Comparison of ENCODE assay signal across 11 cellular contexts in genomic region chr1:27626031-27626935, GRCh38. TPM values are rescaled to one million over a fixed set of nuclear protein-coding genes. Genes with fewer than 3 reads are reported as not detected.
A peak's percentile ranks its signal among the peaks of the same experiment; 100 is the strongest.
DNase-seq lines count a peak whose midpoint lies in the region; ATAC-seq, FAIRE-seq and TF ChIP-seq lines count a peak whose summit lies in the region.
"Had no signal": no experiment of that assay in that cellular context is flagged by ENCODE, and none has a peak within 500 bp of the region (broad histone marks: within the 10 kb centered on the region; RNA-seq: fewer than 3 reads in every experiment).

No MANE protein-coding gene starts in this region.

- CTCF ChIA-PET in GM12878 (lab: Yijun Ruan, JAX), result interaction anchor here (1.0 to 17.2 kb wide), 6 partner anchors 10 to 43 kb away, joined by 3 to 208 read pairs (median 8); partner anchors contain the start of gene AHDC1

- 17% methylated on average over 11 of the region's 11 CpGs for WGBS in GM12878 (ENCODE audit: insufficient coverage, insufficient replicate concordance, low lambda C conversion rate, missing lambda C conversion rate)

- no peak for TF ChIP-seq RAD21 in GM12878 (IDR thresholded peaks at IDR 0.05; ENCODE audit: insufficient read depth, low read depth, low read length)

- no peaks in the 10 kb centered on the region for H4K20me1 ChIP-seq in Karpas-422 (ENCODE audit: insufficient read depth, low read depth, low read length)
- H4K20me1 ChIP-seq in GM12878 (ENCODE audit: control insufficient read depth, insufficient read depth), result no peaks in the 10 kb centered on the region

- DNase-seq in NCI-H345 (lab: John Stamatoyannopoulos, UW) (peak; percentile 65), NCI-H345 treated with DMSO at 0.1 percent for 48 hours (lab: John Stamatoyannopoulos, UW; ENCODE audit: unreplicated experiment) (no peak), Karpas-422 (no peak), GM12878 (ENCODE audit: low read depth, low spot score) (peak; percentile 71), NCI-H2227 (lab: John Stamatoyannopoulos, UW; ENCODE audit: unreplicated experiment) (no peak), sciatic nerve (ENCODE audit: low spot score) (no peak)
- DNase-seq: GM23248 had no signal

- ATAC-seq in GM12878 (peak; percentile 52), GM19463 (IDR thresholded peaks at IDR 0.05; ENCODE audit: unreplicated experiment) (no peak), sciatic nerve (no peak)

- no peaks in the 10 kb centered on the region for H3K27me3 ChIP-seq in Karpas-422 (ENCODE audit: low read length)
- H3K27me3 ChIP-seq in GM12878 (replicated peaks in 1 of 2; ENCODE audit: control insufficient read depth in 2 of 2, insufficient read depth in 2 of 2, low read length in 1 of 2), result no peaks in the 10 kb centered on the region
- H3K27me3 ChIP-seq: gastrocnemius medialis had no signal

- H3K4me1 ChIP-seq in Karpas-422 (ENCODE audit: low read length) (peaks cover 74% of the 10 kb centered on the region), GM12878 (ENCODE audit: control insufficient read depth, insufficient read depth, low read length) (peaks cover 78% of the 10 kb centered on the region)

- no peak overlapping the region for H3K27ac ChIP-seq in Karpas-422 (ENCODE audit: low read length)
- H3K27ac ChIP-seq in GM12878 (ENCODE audit: control insufficient read depth, insufficient read depth), result peak overlapping the region; percentile 85
- H3K27ac ChIP-seq in skin epidermis, result peak overlapping the region in 18 of 21 experiments; percentile 8 to 81 (median 62)
- H3K27ac ChIP-seq: gastrocnemius medialis, GM23248 had no signal

- TF ChIP-seq CTCF in GM12878 (IDR thresholded peaks at IDR 0.05 in 2 of 3, conservative IDR thresholded peaks at IDR 0.05 in 1 of 3; ENCODE audit: control insufficient read depth in 2 of 3, extremely low read depth in 1 of 3, insufficient read depth in 1 of 3, low read depth in 3 of 3, low read length in 3 of 3), result no peak

- SMC1A ChIA-PET in GM12878 (lab: Charles Lee; ENCODE audit: uncharacterized antibody, unreplicated experiment), result interaction anchor here (0.8 to 10.4 kb wide), 7 partner anchors 10 to 58 kb away, joined by 3 to 114 read pairs (median 9); no protein-coding TSS in a partner anchor

- RAD21 ChIA-PET in GM12878 (lab: Charles Lee; ENCODE audit: unreplicated experiment), result interaction anchor here (0.6 to 17.1 kb wide), 11 partner anchors 9 to 147 kb away, joined by 3 to 211 read pairs (median 5); partner anchors contain the start of gene STX12

- H2AFZ ChIP-seq in Karpas-422 (ENCODE audit: low read length) (peak overlapping the region; percentile 12; the same call in 1 of the 2 replicates), GM12878 (ENCODE audit: control insufficient read depth, low read depth, low read length) (peak overlapping the region; percentile 54; the same call in 1 of the 2 replicates)
- H2AFZ ChIP-seq: GM23248 had no signal

- no peaks in the 10 kb centered on the region for H3K9me2 ChIP-seq in Karpas-422 (replicated peaks; ENCODE audit: insufficient read depth, low read length)

- in situ Hi-C loops in GM12878 (cut with MboI), result no loop called here

- BruUV-seq in GM12878 (replicated peaks; lab: Mats Ljungman, UMichigan), result TSS peak; percentile 57

- peak overlapping the region; percentile 31 for H3K4me2 ChIP-seq in Karpas-422 (ENCODE audit: low read depth, low read length, poor library complexity, severe bottlenecking)
- H3K4me2 ChIP-seq in GM12878 (ENCODE audit: control insufficient read depth, insufficient read depth), result peak overlapping the region; percentile 47

- intact Hi-C loops in GM12878 (cut with micrococcal nuclease; ENCODE audit: unreplicated experiment), result no loop called here
- intact Hi-C loops in sciatic nerve (cut with DNase I), result no loop called here

- H3K9me3 ChIP-seq in Karpas-422 (ENCODE audit: low read length) (no peaks in the 10 kb centered on the region), GM12878 (replicated peaks; ENCODE audit: control insufficient read depth, insufficient read depth, low read length) (no peaks in the 10 kb centered on the region)
- H3K9me3 ChIP-seq: gastrocnemius medialis had no signal

- TF ChIP-seq POLR2A in GM12878 (IDR thresholded peaks at IDR 0.05; ENCODE audit: low read depth, low read length), result peak; percentile 85

- H3K4me3 ChIP-seq in Karpas-422 (ENCODE audit: low read length), result no peak overlapping the region
- H3K4me3 ChIP-seq in GM12878, result peak overlapping the region; percentile 93
- no peak overlapping the region for H3K4me3 ChIP-seq in skin epidermis
- H3K4me3 ChIP-seq: gastrocnemius medialis, GM23248 had no signal

- H3K36me3 ChIP-seq in Karpas-422 (ENCODE audit: insufficient read depth, low read length) (no peaks in the 10 kb centered on the region), GM12878 (ENCODE audit: control insufficient read depth in 2 of 2, insufficient read depth in 2 of 2, low read length in 1 of 2) (peaks cover 0 to 8% of the 10 kb centered on the region in 2 experiments; a peak in 2 of 4 replicates)
- H3K36me3 ChIP-seq: gastrocnemius medialis had no signal

- FAIRE-seq in GM12878 (lab: Jason Lieb, UNC), result no peak
- FAIRE-seq: A204.1 had no signal

- TF ChIP-seq EP300 in GM12878 (IDR thresholded peaks at IDR 0.05; ENCODE audit: borderline replicate concordance in 1 of 2, control insufficient read depth in 1 of 2, low read depth in 2 of 2, low read length in 2 of 2), result peak; percentile 56 to 88; a peak in 3 of 4 replicates

- no peaks in the 10 kb centered on the region for H3K79me2 ChIP-seq in Karpas-422 (ENCODE audit: low read length)
- H3K79me2 ChIP-seq in GM12878 (ENCODE audit: control insufficient read depth, insufficient read depth, low read length), result peaks cover 42% of the 10 kb centered on the region

- H3K9ac ChIP-seq in Karpas-422 (ENCODE audit: low read length) (peak overlapping the region; percentile 11), GM12878 (ENCODE audit: control insufficient read depth, insufficient read depth, low read length) (peak overlapping the region; percentile 76)
- H3K9ac ChIP-seq: GM23248 had no signal

- POLR2A ChIA-PET in GM12878 (lab: Charles Lee), result interaction anchor here (0.9 to 14.3 kb wide), 8 partner anchors 9 to 210 kb away, joined by 3 to 141 read pairs (median 8); partner anchors contain the start of genes FGR and IFI6

RNA-seq across cellular contexts. Expression of gene FGR, which starts 8.7 kb away (rescaled TPM):
- 3.0 and 5.6 TPM in 2 replicates for total RNA-seq in Karpas-422 (2014; rRNA removed; shearing (Covaris generic); ENCODE audit: low replicate concordance)
- 199 and 205 TPM in 2 replicates for total RNA-seq in GM12878 (2013; cell fraction: nucleolus; rRNA removed)
- total RNA-seq in GM12878 (2014; rRNA removed), result 97.3 and 105 TPM in 2 replicates
- total RNA-seq in GM12878 (2014; rRNA removed; fragmentation: Illumina TruSeq; extraction: Trizol), result 53.3 and 54.3 TPM in 2 replicates
- total RNA-seq in GM12878 (2021), result 80.2 and 83.8 TPM in 2 replicates
- 34.5 TPM for polyA plus RNA-seq in GM12878 (2011; ENCODE audit: low read depth)
- 129 and 193 TPM in 2 replicates for polyA plus RNA-seq in GM12878 (2011; rRNA removed)
- polyA plus RNA-seq in GM12878 (2011; cell fraction: cytosol; rRNA removed), result 212 and 255 TPM in 2 replicates
- 826 and 1,005 TPM in 2 replicates for polyA plus RNA-seq in GM12878 (2011; cell fraction: nucleus; rRNA removed)
- polyA plus RNA-seq in GM12878 (2012), result 59.3 and 73.9 TPM in 2 replicates
- 59.5 and 80.8 TPM in 2 replicates for polyA plus RNA-seq in GM12878 (2014; fragmentation: Illumina TruSeq; extraction: Trizol)
- polyA plus RNA-seq in GM12878 (2014; fragmentation: Nextera tagmentation; extraction: Ambion mirVana), result 10 to 100 TPM; 10.9 to 13.1 TPM
- 108 and 127 TPM in 2 replicates for polyA plus RNA-seq in GM12878 (2014; rRNA removed)
- polyA plus RNA-seq in GM12878 (2016; fragmentation: Nextera tagmentation; extraction: Ambion mirVana), result 10 to 100 TPM; 60.1 to 68.6 TPM
- 91.0 and 144 TPM in 2 replicates for polyA minus RNA-seq in GM12878 (2011; rRNA and poly(A)+ RNA removed)
- 35.3 and 38.5 TPM in 2 replicates for polyA minus RNA-seq in GM12878 (2011; cell fraction: cytosol; rRNA and poly(A)+ RNA removed)
- polyA minus RNA-seq in GM12878 (2011; cell fraction: nucleus; rRNA and poly(A)+ RNA removed), result 102 and 127 TPM in 2 replicates
- 15.3 TPM for total RNA-seq in sciatic nerve
- total RNA-seq: GM23248 had no signal
- polyA plus RNA-seq: GM23248 had no signal

RNA-seq across cellular contexts. Expression of gene AHDC1, which starts 22.3 kb away (rescaled TPM):
- 2.1 and 2.2 TPM in 2 replicates for total RNA-seq in Karpas-422 (2014; rRNA removed; shearing (Covaris generic); ENCODE audit: low replicate concordance)
- total RNA-seq in GM12878 (2013; cell fraction: nucleolus; rRNA removed), result 19.7 and 22.3 TPM in 2 replicates
- total RNA-seq in GM12878 (2014; rRNA removed), result 1.1 and 2.0 TPM in 2 replicates
- total RNA-seq in GM12878 (2014; rRNA removed; fragmentation: Illumina TruSeq; extraction: Trizol), result 0.85 and 1.1 TPM in 2 replicates
- total RNA-seq in GM12878 (2021), result 10.6 and 13.0 TPM in 2 replicates
- polyA plus RNA-seq in GM12878 (2011; ENCODE audit: low read depth), result 2.3 TPM
- polyA plus RNA-seq in GM12878 (2011; rRNA removed), result 1.1 and 1.2 TPM in 2 replicates
- 1.3 and 1.6 TPM in 2 replicates for polyA plus RNA-seq in GM12878 (2011; cell fraction: cytosol; rRNA removed)
- polyA plus RNA-seq in GM12878 (2011; cell fraction: nucleus; rRNA removed), result 7.1 and 10.9 TPM in 2 replicates
- polyA plus RNA-seq in GM12878 (2012), result 4.1 and 6.0 TPM in 2 replicates
- polyA plus RNA-seq in GM12878 (2014; fragmentation: Illumina TruSeq; extraction: Trizol), result 1.3 and 1.9 TPM in 2 replicates
- under 1 TPM; 0.21 to 0.26 TPM for polyA plus RNA-seq in GM12878 (2014; fragmentation: Nextera tagmentation; extraction: Ambion mirVana)
- polyA plus RNA-seq in GM12878 (2014; rRNA removed), result 5.3 and 7.4 TPM in 2 replicates
- 1 to 10 TPM; 1.4 to 2.0 TPM for polyA plus RNA-seq in GM12878 (2016; fragmentation: Nextera tagmentation; extraction: Ambion mirVana)
- 2.3 and 2.4 TPM in 2 replicates for polyA minus RNA-seq in GM12878 (2011; rRNA and poly(A)+ RNA removed)
- 2.8 and 4.8 TPM in 2 replicates for polyA minus RNA-seq in GM12878 (2011; cell fraction: cytosol; rRNA and poly(A)+ RNA removed)
- polyA minus RNA-seq in GM12878 (2011; cell fraction: nucleus; rRNA and poly(A)+ RNA removed), result 3.5 and 4.5 TPM in 2 replicates
- total RNA-seq in sciatic nerve, result 61.9 TPM

RNA-seq across cellular contexts. Expression of gene IFI6, which starts 45.7 kb away (rescaled TPM):
- total RNA-seq in Karpas-422 (2014; rRNA removed; shearing (Covaris generic); ENCODE audit: low replicate concordance), result 67.3 and 88.2 TPM in 2 replicates
- 20.9 and 21.2 TPM in 2 replicates for total RNA-seq in GM12878 (2013; cell fraction: nucleolus; rRNA removed)
- 79.4 and 89.5 TPM in 2 replicates for total RNA-seq in GM12878 (2014; rRNA removed)
- 30.1 and 35.1 TPM in 2 replicates for total RNA-seq in GM12878 (2014; rRNA removed; fragmentation: Illumina TruSeq; extraction: Trizol)
- 70.3 and 81.4 TPM in 2 replicates for total RNA-seq in GM12878 (2021)
- 41.1 TPM for polyA plus RNA-seq in GM12878 (2011; ENCODE audit: low read depth)
- 81.1 and 113 TPM in 2 replicates for polyA plus RNA-seq in GM12878 (2011; rRNA removed)
- polyA plus RNA-seq in GM12878 (2011; cell fraction: cytosol; rRNA removed), result 134 and 138 TPM in 2 replicates
- polyA plus RNA-seq in GM12878 (2011; cell fraction: nucleus; rRNA removed), result 40.8 and 41.8 TPM in 2 replicates
- polyA plus RNA-seq in GM12878 (2012), result 76.1 and 123 TPM in 2 replicates
- 36.6 and 41.3 TPM in 2 replicates for polyA plus RNA-seq in GM12878 (2014; fragmentation: Illumina TruSeq; extraction: Trizol)
- polyA plus RNA-seq in GM12878 (2014; fragmentation: Nextera tagmentation; extraction: Ambion mirVana), result 10 to 100 TPM in 1 of 2 experiments, 1 to 10 TPM in 1; 5.6 to 21.0 TPM
- polyA plus RNA-seq in GM12878 (2014; rRNA removed), result 63.9 and 67.7 TPM in 2 replicates
- 100 to 1,000 TPM in 1 of 2 experiments, 10 to 100 TPM in 1; 97.0 to 123 TPM for polyA plus RNA-seq in GM12878 (2016; fragmentation: Nextera tagmentation; extraction: Ambion mirVana)
- polyA minus RNA-seq in GM12878 (2011; rRNA and poly(A)+ RNA removed), result 19.2 and 36.0 TPM in 2 replicates
- 26.6 and 31.1 TPM in 2 replicates for polyA minus RNA-seq in GM12878 (2011; cell fraction: cytosol; rRNA and poly(A)+ RNA removed)
- 6.8 and 7.5 TPM in 2 replicates for polyA minus RNA-seq in GM12878 (2011; cell fraction: nucleus; rRNA and poly(A)+ RNA removed)
- total RNA-seq in sciatic nerve, result 45.9 TPM

Comparison
In these comparisons a context has a peak if more than half of its experiments do, and no peak if none do; other contexts are left out.
1. DNase-seq: peak in NCI-H345 (single experiment) and GM12878 (single experiment); none in NCI-H345 treated with DMSO at 0.1 percent for 48 hours (single experiment), Karpas-422 (single experiment), NCI-H2227 (single experiment) and sciatic nerve (single experiment).